ENCODE assay signal across 1 cellular context in genomic region chr17:45912319-45912718, GRCh38.
TF ChIP-seq lines count a peak whose summit lies in the region.

No MANE protein-coding gene starts in this region.

TF ChIP-seq in HepG2, 621 proteins besides CTCF, POLR2A, EP300 and RAD21 (continued from another document):
- no peak for TF ChIP-seq ZBTB33 (CRISPR knock-in tag; IDR thresholded peaks at IDR 0.05)
- peak; percentile 58; the same call in 1 of the 2 replicates for TF ChIP-seq ZMYM3 (CRISPR knock-in tag; IDR thresholded peaks at IDR 0.05)
- peak; percentile 84; the same call in 1 of the 2 replicates for TF ChIP-seq CHD4 (IDR thresholded peaks at IDR 0.05; ENCODE audit: borderline replicate concordance, low read length)
- TF ChIP-seq TBL1XR1 (IDR thresholded peaks at IDR 0.05; ENCODE audit: borderline replicate concordance, low read length, partially characterized antibody), result no peak
- TF ChIP-seq TBX3 (IDR thresholded peaks at IDR 0.05; ENCODE audit: borderline replicate concordance), result peak; percentile 19; the same call in 1 of the 2 replicates
- 0 out of 2 replicates have a peak, but pooled peaks have one; percentile 24 for TF ChIP-seq KDM1A (CRISPR knock-in tag; IDR thresholded peaks at IDR 0.05)
- TF ChIP-seq U2AF1 (optimal IDR thresholded peaks at IDR 0.05; ENCODE audit: low read depth, low read length), result no peak
